ENCODE assay signal across 8 cellular contexts in genomic region chr15:91022832-91023129, GRCh38. TPM values are rescaled to one million over a fixed set of nuclear protein-coding genes. Genes with fewer than 3 reads are reported as not detected.
DNase-seq lines count a peak whose midpoint lies in the region; ATAC-seq and TF ChIP-seq lines count a peak whose summit lies in the region.

No MANE protein-coding gene starts in this region.

- H3K4me2 ChIP-seq in DND-41 (ENCODE audit: insufficient read depth, low read length): peak overlapping the region; percentile 94

- peak overlapping the region; percentile 79 for H2AFZ ChIP-seq in DND-41 (ENCODE audit: low read depth, low read length)

- peaks cover 33% of the 10 kb centered on the region for H3K4me1 ChIP-seq in DND-41 (ENCODE audit: insufficient read depth, low read length)
- peaks cover 8% of the 10 kb centered on the region for H3K4me1 ChIP-seq in effector memory CD4-positive, alpha-beta T cell (ENCODE audit: control insufficient read depth, insufficient read depth, low read length, poor library complexity, severe bottlenecking)
- H3K4me1 ChIP-seq in neutrophil (ENCODE audit: control insufficient read depth in 1 of 2, insufficient read depth in 1 of 2, low read depth in 1 of 2, low read length in 1 of 2): peaks cover 16 to 17% of the 10 kb centered on the region in 2 experiments

- H3K79me2 ChIP-seq in DND-41 (ENCODE audit: insufficient read depth, low read length): peaks cover 46% of the 10 kb centered on the region

- no peak for DNase-seq in DND-41
- no peak for DNase-seq in Jurkat, Clone E6-1 (ENCODE audit: low read depth, low spot score)
- no peak for DNase-seq in effector memory CD4-positive, alpha-beta T cell
- no peak for DNase-seq in activated gamma-delta T cell treated with Interleukin-2 at 50 U/mL for 16 hours
- DNase-seq in NCI-H2029 (lab: John Stamatoyannopoulos, UW): no peak
- no peak for DNase-seq in cerebellar cortex (ENCODE audit: low spot score)
- DNase-seq in SIG-M5 treated with dmso at 0.1 percent for 504 hours (lab: John Stamatoyannopoulos, UW; ENCODE audit: unreplicated experiment): no peak

- H4K20me1 ChIP-seq in DND-41 (ENCODE audit: insufficient read depth, low read length): 0 out of 2 replicates have a peak, but pooled peaks cover 2% of the 10 kb centered on the region

- ATAC-seq in DND-41 (ENCODE audit: insufficient read depth, low read depth): no peak

- no peaks in the 10 kb centered on the region for H3K27me3 ChIP-seq in DND-41 (ENCODE audit: insufficient read depth, low read length, poor library complexity)
- H3K27me3 ChIP-seq in effector memory CD4-positive, alpha-beta T cell (replicated peaks; ENCODE audit: control insufficient read depth, insufficient read depth, low read length, poor library complexity, severe bottlenecking): no peaks in the 10 kb centered on the region
- H3K27me3 ChIP-seq in neutrophil: no peaks in the 10 kb centered on the region

- H3K9me3 ChIP-seq in DND-41 (ENCODE audit: insufficient read depth, low read length, severe bottlenecking): no peaks in the 10 kb centered on the region
- H3K9me3 ChIP-seq in effector memory CD4-positive, alpha-beta T cell (ENCODE audit: control insufficient read depth, low read length): no peaks in the 10 kb centered on the region
- no peaks in the 10 kb centered on the region for H3K9me3 ChIP-seq in neutrophil

- peak overlapping the region; percentile 87 for H3K9ac ChIP-seq in DND-41 (ENCODE audit: low read depth, low read length)

- H3K36me3 ChIP-seq in DND-41 (ENCODE audit: insufficient read depth, low read length) (peaks cover 3% of the 10 kb centered on the region), neutrophil (no peaks in the 10 kb centered on the region)
- no peaks in the 10 kb centered on the region for H3K36me3 ChIP-seq in effector memory CD4-positive, alpha-beta T cell (ENCODE audit: control insufficient read depth, insufficient read depth, low read length)

- H3K27ac ChIP-seq in DND-41 (ENCODE audit: low read length) (peak overlapping the region; percentile 80), neutrophil (peak overlapping the region; percentile 71)
- peak overlapping the region; percentile 69 for H3K27ac ChIP-seq in effector memory CD4-positive, alpha-beta T cell (ENCODE audit: insufficient read depth, low read length, poor library complexity, severe bottlenecking)

- TF ChIP-seq CTCF in DND-41 (IDR thresholded peaks at IDR 0.05; ENCODE audit: borderline replicate concordance, extremely low read depth, low read length, poor library complexity, severe bottlenecking): no peak
- no peak for TF ChIP-seq CTCF in neutrophil (IDR thresholded peaks at IDR 0.05)

- H3K4me3 ChIP-seq in DND-41 (ENCODE audit: low read depth in 1 of 2, low read length in 2 of 2): peak overlapping the region; percentile 76 to 88
- peak overlapping the region; percentile 87 for H3K4me3 ChIP-seq in Jurkat, Clone E6-1 (ENCODE audit: low read length)
- peak overlapping the region; percentile 77 for H3K4me3 ChIP-seq in effector memory CD4-positive, alpha-beta T cell (ENCODE audit: insufficient read depth, low read depth, low read length, poor library complexity, severe bottlenecking)
- peak overlapping the region; percentile 84 to 98 for H3K4me3 ChIP-seq in neutrophil (ENCODE audit: low read depth in 1 of 2, low read length in 1 of 2)

RNA-seq across cellular contexts. Expression of gene VPS33B, which starts 0.4 kb away (rescaled TPM):
- polyA plus RNA-seq in Jurkat, Clone E6-1 (2012; ENCODE audit: insufficient read depth, insufficient read length): 21.3 TPM

RNA-seq across cellular contexts. Expression of gene PRC1, which starts 28.4 kb away (rescaled TPM):
- 224 TPM for polyA plus RNA-seq in Jurkat, Clone E6-1 (2012; ENCODE audit: insufficient read depth, insufficient read length)
